In the genomic region with DNA sequence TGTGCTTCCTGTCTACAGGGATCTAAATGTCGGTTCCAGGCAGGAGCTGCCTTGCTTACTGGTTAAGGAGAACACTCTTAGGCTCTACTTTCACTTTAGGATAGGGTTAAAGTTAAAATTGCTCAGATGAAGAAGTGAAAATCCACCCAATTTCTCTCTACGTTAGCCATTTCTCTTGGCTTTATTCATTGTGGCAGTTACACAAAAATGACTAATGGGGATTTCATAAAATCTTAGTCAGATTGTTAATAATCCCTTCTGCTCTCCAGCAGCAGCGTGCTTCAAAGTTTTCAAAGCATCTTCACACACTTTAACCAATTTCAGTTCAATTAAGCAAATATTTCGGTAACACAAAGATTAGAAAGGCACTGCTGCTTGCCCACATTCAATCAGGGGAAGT, we compare ENCODE assay signal across 18 cellular contexts.
DNase-seq lines count a peak whose midpoint lies in the region; ATAC-seq and TF ChIP-seq lines count a peak whose summit lies in the region.
"Had no signal": no experiment of that assay in that cellular context is flagged by ENCODE, and none has a peak within 500 bp of the region (broad histone marks: within the 10 kb centered on the region; RNA-seq: fewer than 3 reads in every experiment).

No MANE protein-coding gene starts in this region.

- H3K4me3 ChIP-seq in epithelial cell of esophagus (ENCODE audit: low read length), result no peak overlapping the region
- H3K4me3 ChIP-seq: lower lobe of right lung, neural progenitor cell, skin epidermis, suprapubic skin had no signal

- DNase-seq in epithelial cell of esophagus (ENCODE audit: low read depth), result peak; percentile 5
- DNase-seq in DMS114 treated with DMSO at 0.1 percent for 48 hours (lab: John Stamatoyannopoulos, UW; ENCODE audit: unreplicated experiment), result no peak
- no peak for DNase-seq in activated gamma-delta T cell treated with Interleukin-2 at 50 U/mL for 16 hours
- no peak for DNase-seq in DMS 273 (lab: John Stamatoyannopoulos, UW; ENCODE audit: unreplicated experiment)
- DNase-seq: activated CD4-positive, alpha-beta memory T cell treated with anti-CD3 and anti-CD28 coated beads for 36 hours; activated naive CD4-positive, alpha-beta T cell treated with anti-CD3 and anti-CD28 coated beads, Interleukin-2, amount 10 ng/mL, durations not matched to agents 7 days and 5 days; caudate nucleus; Karpas-422; lower lobe of right lung; NCI-H2107 had no signal

- ATAC-seq in GM18498 (IDR thresholded peaks at IDR 0.05; ENCODE audit: unreplicated experiment) (peak; percentile 42), GM21786 (IDR thresholded peaks at IDR 0.05; ENCODE audit: unreplicated experiment) (peak; percentile 62), HG03558 (IDR thresholded peaks at IDR 0.05; ENCODE audit: extremely low read depth, unreplicated experiment) (peak; percentile 79), GM21515 (IDR thresholded peaks at IDR 0.05; ENCODE audit: unreplicated experiment) (no peak)
- ATAC-seq: lower lobe of right lung, Panc1 had no signal

- no peak for TF ChIP-seq CTCF in epithelial cell of esophagus (IDR thresholded peaks at IDR 0.05; ENCODE audit: insufficient read depth, low read depth, low read length, missing control alignments)
